23 cellular contexts compared by ENCODE assay signal in genomic region chr17:47800686-47801085, GRCh38. TPM values are rescaled to one million over a fixed set of nuclear protein-coding genes. Genes with fewer than 3 reads are reported as not detected.
A peak's percentile ranks its signal among the peaks of the same experiment; 100 is the strongest.
DNase-seq lines count a peak whose midpoint lies in the region; ATAC-seq and TF ChIP-seq lines count a peak whose summit lies in the region.
"Had no signal": no experiment of that assay in that cellular context is flagged by ENCODE, and none has a peak within 500 bp of the region (broad histone marks: within the 10 kb centered on the region; RNA-seq: fewer than 3 reads in every experiment).

No MANE protein-coding gene starts in this region.

- no peak overlapping the region for H3K4me3 Mint-ChIP-seq in type B pancreatic cell
- H3K4me3 Mint-ChIP-seq: B cell, CD14-positive monocyte, GM23338 had no signal

- H3K36me3 ChIP-seq in heart right ventricle: no peaks in the 10 kb centered on the region

- no peaks in the 10 kb centered on the region for H3K36me3 Mint-ChIP-seq in type B pancreatic cell
- H3K36me3 Mint-ChIP-seq: CD14-positive monocyte had no signal

- no peak overlapping the region for H3K4me3 ChIP-seq in heart right ventricle
- H3K4me3 ChIP-seq: A549, GM23338 had no signal

- intact Hi-C loops in Right ventricle myocardium inferior (cut with DNase I) (no loop called here), heart right ventricle (cut with DNase I) (loop anchor here in 6 of 10 donors (5.0 to 10.0 kb wide), 4 partner anchors 103 to 138 kb away; partner anchors contain the start of gene TBKBP1 (in 1 of the 6)), sciatic nerve (cut with DNase I) (no loop called here)

- H3K9me3 Mint-ChIP-seq in type B pancreatic cell: no peaks in the 10 kb centered on the region
- H3K9me3 Mint-ChIP-seq: GM23338 had no signal

- TF ChIP-seq CTCF in heart right ventricle (IDR thresholded peaks at IDR 0.05) (no peak), type B pancreatic cell (conservative IDR thresholded peaks at IDR 0.05) (no peak)

- no peak overlapping the region for H3K27ac ChIP-seq in heart right ventricle
- H3K27ac ChIP-seq: A549, KMS-11 had no signal

- no peaks in the 10 kb centered on the region for H3K9me3 ChIP-seq in heart right ventricle
- H3K9me3 ChIP-seq: A549 had no signal

- peaks cover 52% of the 10 kb centered on the region for H3K27me3 Mint-ChIP-seq in type B pancreatic cell

- peaks cover 0 to 7% (median 0%) of the 10 kb centered on the region in 9 donors for H3K4me1 ChIP-seq in heart right ventricle
- H3K4me1 ChIP-seq: A549 had no signal

- H3K27ac Mint-ChIP-seq in type B pancreatic cell: no peak overlapping the region
- H3K27ac Mint-ChIP-seq: B cell, CD14-positive monocyte, GM23338 had no signal

- ATAC-seq in Right ventricle myocardium inferior: no peak
- ATAC-seq in heart right ventricle: no peak
- ATAC-seq in sciatic nerve: no peak
- ATAC-seq: A549, GM23338, HCT116 had no signal

- H3K27me3 ChIP-seq in heart right ventricle: peaks cover 0 to 12% (median 0%) of the 10 kb centered on the region in 7 donors

- no peaks in the 10 kb centered on the region for H3K4me1 Mint-ChIP-seq in type B pancreatic cell (ENCODE audit: unreplicated experiment)
- H3K4me1 Mint-ChIP-seq: CD14-positive monocyte, GM23338 had no signal

- WGBS in heart right ventricle, 2 donors: 81 to 82% methylated on average over 12 of the region's 12 CpGs

- DNase-seq in Right ventricle myocardium inferior (ENCODE audit: missing footprints) (peak; percentile 27), heart right ventricle (no peak), ecto neural progenitor cell (ENCODE audit: low spot score) (peak; percentile 42), sciatic nerve (ENCODE audit: low spot score) (peak; percentile 52), SHP77 (lab: John Stamatoyannopoulos, UW) (no peak), type B pancreatic cell (ENCODE audit: extremely low spot score, unreplicated experiment) (no peak), iPS-NIHi11 (ENCODE audit: low spot score) (no peak)
- DNase-seq: DMS53, GDM1, IMR-90, MV-4-11, NCI-H1105 treated with DMSO at 0.1 percent for 48 hours, NCI-H2029 treated with DMSO at 0.1 percent for 48 hours, NCI-H226, NCI-H510A treated with DMSO at 0.1 percent for 48 hours, NCI-H82 had no signal

RNA-seq across cellular contexts. Expression of gene OSBPL7, which starts 20.9 kb away (rescaled TPM):
- 5.4 TPM for total RNA-seq in Right ventricle myocardium inferior
- 1 to 10 TPM; 2.8 to 8.7 (median 5.1) TPM for total RNA-seq in heart right ventricle
- polyA plus RNA-seq in heart right ventricle: 1 to 10 TPM; 3.1 to 9.6 TPM
- total RNA-seq in sciatic nerve: 13.5 TPM
- total RNA-seq in type B pancreatic cell (ENCODE audit: low replicate concordance): 9.1 and 20.3 TPM in 2 replicates

RNA-seq across cellular contexts. Expression of gene MRPL10, which starts 30.7 kb away (rescaled TPM):
- total RNA-seq in Right ventricle myocardium inferior (54.9 TPM), heart right ventricle (10 to 100 TPM; 44.8 to 72.3 (median 62.9) TPM), sciatic nerve (26.6 TPM), type B pancreatic cell (ENCODE audit: low replicate concordance) (37.7 and 49.4 TPM in 2 replicates)
- polyA plus RNA-seq in heart right ventricle: 10 to 100 TPM; 44.2 to 63.6 TPM

RNA-seq across cellular contexts. Expression of gene LRRC46, which starts 30.8 kb away (rescaled TPM):
- total RNA-seq in Right ventricle myocardium inferior (0.30 TPM), heart right ventricle (under 1 TPM in 7 of 10 donors, not detected in 3; 0.14 to 0.53 (median 0.34) TPM), sciatic nerve (0.89 TPM), type B pancreatic cell (ENCODE audit: low replicate concordance) (0.64 and 2.8 TPM in 2 replicates)
- under 1 TPM; 0.19 to 0.95 TPM for polyA plus RNA-seq in heart right ventricle
- total RNA-seq: IMR-90, SK-MEL-5 had no signal

RNA-seq across cellular contexts. Expression of gene SCRN2, which starts 40.4 kb away (rescaled TPM):
- total RNA-seq in Right ventricle myocardium inferior (27.0 TPM), heart right ventricle (10 to 100 TPM; 25.6 to 38.2 (median 34.5) TPM), sciatic nerve (39.4 TPM), type B pancreatic cell (ENCODE audit: low replicate concordance) (34.9 and 45.2 TPM in 2 replicates)
- polyA plus RNA-seq in heart right ventricle: 10 to 100 TPM; 20.6 to 82.5 TPM

RNA-seq across cellular contexts. Expression of gene SP6, which starts 50.3 kb away (rescaled TPM):
- total RNA-seq in Right ventricle myocardium inferior: 0.19 TPM
- under 1 TPM; 0.05 to 0.51 (median 0.20) TPM for total RNA-seq in heart right ventricle
- 1 to 10 TPM in 1 of 2 donors, under 1 TPM in 1; 0.22 to 1.9 TPM for polyA plus RNA-seq in heart right ventricle
- total RNA-seq in sciatic nerve: 0.62 TPM
- 19.3 and 75.1 TPM in 2 replicates for total RNA-seq in type B pancreatic cell (ENCODE audit: low replicate concordance)
- total RNA-seq: B cell had no signal

Comparison
In these comparisons a context has a peak if more than half of its experiments do, and no peak if none do; other contexts are left out.
1. DNase-seq: peak in Right ventricle myocardium inferior (single experiment), ecto neural progenitor cell (single experiment) and sciatic nerve (single experiment); none in heart right ventricle (0 of 2), SHP77 (0 of 2), type B pancreatic cell (single experiment) and iPS-NIHi11 (single experiment).
2. intact Hi-C loops: an anchor here in heart right ventricle (5.0 to 10.0 kb wide); none called in Right ventricle myocardium inferior and sciatic nerve.